7 cellular contexts compared by ENCODE assay signal in the genomic region with DNA sequence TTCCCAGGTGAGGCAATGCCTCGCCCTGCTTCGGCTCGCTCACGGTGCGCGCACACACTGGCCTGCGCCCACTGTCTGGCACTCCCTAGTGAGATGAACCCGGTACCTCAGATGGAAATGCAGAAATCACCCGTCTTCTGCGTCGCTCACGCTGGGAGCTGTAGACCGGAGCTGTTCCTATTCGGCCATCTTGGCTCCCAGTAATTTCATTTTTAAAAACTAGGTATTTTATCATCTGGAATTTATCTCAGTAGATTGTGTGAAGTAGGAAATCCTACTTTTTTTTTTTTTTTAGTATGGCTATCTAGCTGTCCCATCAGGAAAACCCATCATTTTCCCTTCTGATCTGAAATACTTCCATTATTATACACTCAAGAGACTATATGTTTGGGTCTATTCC.
A peak's percentile ranks its signal among the peaks of the same experiment; 100 is the strongest.
DNase-seq lines count a peak whose midpoint lies in the region; ATAC-seq, FAIRE-seq and TF ChIP-seq lines count a peak whose summit lies in the region.
"Not testable (repeated sequence)": the region's sequence is repeated elsewhere in the genome, so short reads cannot be mapped to it uniquely, and the experiment has no call there.

No MANE protein-coding gene starts in this region.

- H3K36me3 ChIP-seq in astrocyte (ENCODE audit: insufficient read depth, low read length); kidney epithelial cell (ENCODE audit: control insufficient read depth, insufficient read depth, low read length); neuron (ENCODE audit: insufficient read depth, low read length): not testable (repeated sequence)

- not testable (repeated sequence) for H3K27ac Mint-ChIP-seq in activated B cell treated with CpG ODN at 0.5 μM for 24 hours; astrocyte (ENCODE audit: unreplicated experiment)

- H2AFZ ChIP-seq in astrocyte (ENCODE audit: low read depth, low read length); neuron (ENCODE audit: low read depth, low read length): not testable (repeated sequence)

- intact Hi-C loops in activated B cell treated with CpG ODN at 0.5 μM for 24 hours (cut with micrococcal nuclease), result not testable (repeated sequence)

- not testable (repeated sequence) for H3K9ac ChIP-seq in astrocyte (ENCODE audit: low read length)

- CTCF ChIA-PET in activated B cell treated with CpG ODN at 0.5 μM for 24 hours (lab: Charles Lee), result not testable (repeated sequence)

- not testable (repeated sequence) for FAIRE-seq in astrocyte (lab: Jason Lieb, UNC)

- H3K4me3 Mint-ChIP-seq in activated B cell treated with CpG ODN at 0.5 μM for 24 hours (peak overlapping the region; percentile 46), astrocyte (ENCODE audit: unreplicated experiment) (peak overlapping the region; percentile 79)

- not testable (repeated sequence) for H3K27me3 ChIP-seq in astrocyte (ENCODE audit: insufficient read depth, low read length); foreskin keratinocyte; kidney epithelial cell (ENCODE audit: control insufficient read depth, insufficient read depth, low read length); neuron (ENCODE audit: insufficient read depth, low read length)

- not testable (repeated sequence) for H3K4me2 ChIP-seq in astrocyte (ENCODE audit: low read length)

- H3K9me3 Mint-ChIP-seq in activated B cell treated with CpG ODN at 0.5 μM for 24 hours; astrocyte (ENCODE audit: unreplicated experiment): not testable (repeated sequence)

- not testable (repeated sequence) for TF ChIP-seq CTCF in activated B cell treated with CpG ODN at 0.5 μM for 24 hours (IDR thresholded peaks at IDR 0.05); astrocyte (IDR thresholded peaks at IDR 0.05; ENCODE audit: insufficient read depth, low read depth, low read length); foreskin keratinocyte (conservative IDR thresholded peaks at IDR 0.05); kidney epithelial cell (IDR thresholded peaks at IDR 0.05; ENCODE audit: insufficient read depth, low read length, poor library complexity, severe bottlenecking)

- not testable (repeated sequence) for H3K79me2 ChIP-seq in astrocyte (ENCODE audit: insufficient read depth, low read length)

- peak; percentile 18 for DNase-seq in NCI-H510A treated with DMSO at 0.1 percent for 48 hours (lab: John Stamatoyannopoulos, UW)
- not testable (repeated sequence) for DNase-seq in activated B cell treated with CpG ODN at 0.5 μM for 24 hours; astrocyte (ENCODE audit: low read depth); foreskin keratinocyte; kidney epithelial cell (ENCODE audit: low read depth)

- not testable (repeated sequence) for H3K4me1 Mint-ChIP-seq in activated B cell treated with CpG ODN at 0.5 μM for 24 hours; astrocyte (ENCODE audit: low read depth, unreplicated experiment)

- H4K20me1 ChIP-seq in astrocyte (ENCODE audit: insufficient read depth, low read length), result not testable (repeated sequence)

- not testable (repeated sequence) for H3K9me3 ChIP-seq in astrocyte (ENCODE audit: insufficient read depth, low read depth, low read length); neuron (ENCODE audit: low read length)

- POLR2A ChIA-PET in activated B cell treated with CpG ODN at 0.5 μM for 24 hours (lab: Charles Lee), result not testable (repeated sequence)

- not testable (repeated sequence) for H3K36me3 Mint-ChIP-seq in activated B cell treated with CpG ODN at 0.5 μM for 24 hours (ENCODE audit: low read depth); astrocyte (ENCODE audit: low read depth, unreplicated experiment)

- not testable (repeated sequence) for H3K27ac ChIP-seq in astrocyte (ENCODE audit: low read depth, low read length)
- H3K27ac ChIP-seq in foreskin keratinocyte, result peak overlapping the region; percentile 40

- H3K4me3 ChIP-seq in GM08714 (ENCODE audit: low read length) (peak overlapping the region; percentile 34; the same call in 1 of the 2 replicates), kidney epithelial cell (ENCODE audit: low read depth, low read length) (peak overlapping the region; percentile 9), neuron (ENCODE audit: low read length) (peak overlapping the region; percentile 44)
- not testable (repeated sequence) for H3K4me3 ChIP-seq in astrocyte (ENCODE audit: insufficient read depth, low read depth, low read length)

- H3K27me3 Mint-ChIP-seq in activated B cell treated with CpG ODN at 0.5 μM for 24 hours; astrocyte (ENCODE audit: low read depth, unreplicated experiment): not testable (repeated sequence)

- ATAC-seq in activated B cell treated with CpG ODN at 0.5 μM for 24 hours (ENCODE audit: low read depth); foreskin keratinocyte: not testable (repeated sequence)

- H3K4me1 ChIP-seq in astrocyte (ENCODE audit: insufficient read depth, low read length); foreskin keratinocyte; neuron (ENCODE audit: insufficient read depth, low read length): not testable (repeated sequence)
